Comparison of ENCODE assay signal across 8 cellular contexts in genomic region chr2:207770602-207771404, GRCh38. TPM values are rescaled to one million over a fixed set of nuclear protein-coding genes. Genes with fewer than 3 reads are reported as not detected.
A peak's percentile ranks its signal among the peaks of the same experiment; 100 is the strongest.
DNase-seq lines count a peak whose midpoint lies in the region; ATAC-seq and TF ChIP-seq lines count a peak whose summit lies in the region.

No MANE protein-coding gene starts in this region.

- TF ChIP-seq POLR2A in thyroid gland (IDR thresholded peaks at IDR 0.05): no peak

- no peak for ATAC-seq in activated naive CD8-positive, alpha-beta T cell treated with anti-CD3 and anti-CD28 coated beads, Interleukin-2, amount 10 ng/mL, durations not matched to agents 7 days and 5 days (ENCODE audit: low read depth)
- ATAC-seq in left lung (no peak), GM18498 (IDR thresholded peaks at IDR 0.05; ENCODE audit: unreplicated experiment) (no peak)

- TF ChIP-seq CTCF in left lung (IDR thresholded peaks at IDR 0.05) (no peak), thyroid gland (IDR thresholded peaks at IDR 0.05) (no peak)

- POLR2A ChIA-PET in activated CD4-positive, alpha-beta T cell treated with anti-CD3 and anti-CD28 coated beads, Interleukin-2, amount 10 ng/mL, durations not matched to agents 7 days and 5 days (lab: Charles Lee): no interaction called here
- POLR2A ChIA-PET in activated naive CD8-positive, alpha-beta T cell treated with anti-CD3 and anti-CD28 coated beads, Interleukin-2, amount 10 ng/mL, durations not matched to agents 7 days and 5 days (lab: Charles Lee): interaction anchor here (1.0 kb wide), 1 partner anchor 254 kb away, joined by 3 read pairs; the partner anchor contains the start of gene PLEKHM3
- POLR2A ChIA-PET in HEK293T (lab: Yijun Ruan, JAX): no interaction called here

- peak overlapping the region; percentile 65 to 82 for H3K27ac ChIP-seq in left lung
- H3K27ac ChIP-seq in thyroid gland: peak overlapping the region; percentile 28 to 79 (median 68)

- H3K36me3 ChIP-seq in left lung (peaks cover 0 to 16% of the 10 kb centered on the region in 2 donors), thyroid gland (no peaks in the 10 kb centered on the region)

- WGBS in thyroid gland, 2 donors: 22% methylated on average over 46 to 47 of the region's 50 CpGs

- H3K4me3 Mint-ChIP-seq in activated CD4-positive, alpha-beta T cell treated with anti-CD3 and anti-CD28 coated beads, Interleukin-2, amount 10 ng/mL, durations not matched to agents 7 days and 5 days: peak overlapping the region; percentile 83
- peak overlapping the region; percentile 90 for H3K4me3 Mint-ChIP-seq in activated naive CD8-positive, alpha-beta T cell treated with anti-CD3 and anti-CD28 coated beads, Interleukin-2, amount 10 ng/mL, durations not matched to agents 7 days and 5 days

- no peaks in the 10 kb centered on the region for H3K9me3 Mint-ChIP-seq in activated CD4-positive, alpha-beta T cell treated with anti-CD3 and anti-CD28 coated beads, Interleukin-2, amount 10 ng/mL, durations not matched to agents 7 days and 5 days
- H3K9me3 Mint-ChIP-seq in activated naive CD8-positive, alpha-beta T cell treated with anti-CD3 and anti-CD28 coated beads, Interleukin-2, amount 10 ng/mL, durations not matched to agents 7 days and 5 days: no peaks in the 10 kb centered on the region

- intact Hi-C loops in left lung (cut with DNase I): no loop called here
- intact Hi-C loops in thyroid gland (cut with DNase I): no loop called here

- no peaks in the 10 kb centered on the region for H3K9me3 ChIP-seq in left lung
- no peaks in the 10 kb centered on the region for H3K9me3 ChIP-seq in thyroid gland

- H3K27ac Mint-ChIP-seq in activated CD4-positive, alpha-beta T cell treated with anti-CD3 and anti-CD28 coated beads, Interleukin-2, amount 10 ng/mL, durations not matched to agents 7 days and 5 days: no peak overlapping the region
- peak overlapping the region; percentile 4 for H3K27ac Mint-ChIP-seq in activated naive CD8-positive, alpha-beta T cell treated with anti-CD3 and anti-CD28 coated beads, Interleukin-2, amount 10 ng/mL, durations not matched to agents 7 days and 5 days

- no peak for DNase-seq in activated CD4-positive, alpha-beta T cell treated with anti-CD3 and anti-CD28 coated beads, Interleukin-2, amount 10 ng/mL, durations not matched to agents 7 days and 5 days
- DNase-seq in activated CD4-positive, alpha-beta T cell treated with anti-CD3 and anti-CD28 coated beads, Interleukin-2, amount 50 U/mL, for 1 hour: no peak
- peak; percentile 34 for DNase-seq in activated naive CD8-positive, alpha-beta T cell treated with anti-CD3 and anti-CD28 coated beads, Interleukin-2, amount 10 ng/mL, durations not matched to agents 7 days and 5 days
- DNase-seq in left lung: peak; percentile 41 to 84
- peak; percentile 24 to 31 for DNase-seq in thyroid gland
- no peak for DNase-seq in HEK293T (ENCODE audit: extremely low spot score)
- DNase-seq in SKM-1 (lab: John Stamatoyannopoulos, UW; ENCODE audit: unreplicated experiment): no peak

- peaks cover 1% of the 10 kb centered on the region for H3K36me3 Mint-ChIP-seq in activated CD4-positive, alpha-beta T cell treated with anti-CD3 and anti-CD28 coated beads, Interleukin-2, amount 10 ng/mL, durations not matched to agents 7 days and 5 days (ENCODE audit: low read depth)
- H3K36me3 Mint-ChIP-seq in activated naive CD8-positive, alpha-beta T cell treated with anti-CD3 and anti-CD28 coated beads, Interleukin-2, amount 10 ng/mL, durations not matched to agents 7 days and 5 days: peaks cover 3% of the 10 kb centered on the region

- H3K27me3 ChIP-seq in left lung (peaks cover 0 to 10% of the 10 kb centered on the region in 2 donors), thyroid gland (no peaks in the 10 kb centered on the region)

- H3K4me3 ChIP-seq in left lung (peak overlapping the region; percentile 62 to 79), thyroid gland (replicated peaks in 1 of 3) (peak overlapping the region in 1 of 3 donors; percentile 31)

- peaks cover 43% of the 10 kb centered on the region for H3K27me3 Mint-ChIP-seq in activated CD4-positive, alpha-beta T cell treated with anti-CD3 and anti-CD28 coated beads, Interleukin-2, amount 10 ng/mL, durations not matched to agents 7 days and 5 days
- H3K27me3 Mint-ChIP-seq in activated naive CD8-positive, alpha-beta T cell treated with anti-CD3 and anti-CD28 coated beads, Interleukin-2, amount 10 ng/mL, durations not matched to agents 7 days and 5 days: peaks cover 40% of the 10 kb centered on the region

- peaks cover 4 to 49% of the 10 kb centered on the region in 2 donors for H3K4me1 ChIP-seq in left lung
- H3K4me1 ChIP-seq in thyroid gland: peaks cover 18 to 27% of the 10 kb centered on the region in 2 donors

- CTCF ChIA-PET in activated CD4-positive, alpha-beta T cell treated with anti-CD3 and anti-CD28 coated beads, Interleukin-2, amount 10 ng/mL, durations not matched to agents 7 days and 5 days (lab: Charles Lee): interaction anchor here (0.7 to 1.1 kb wide), 3 partner anchors 60 to 270 kb away, joined by 3 read pairs; partner anchors contain the start of gene CCNYL1
- CTCF ChIA-PET in HEK293T (lab: Yijun Ruan, JAX): interaction anchor here (0.6 kb wide), 1 partner anchor 289 kb away, joined by 3 read pairs; no protein-coding TSS in a partner anchor

- H3K4me1 Mint-ChIP-seq in activated CD4-positive, alpha-beta T cell treated with anti-CD3 and anti-CD28 coated beads, Interleukin-2, amount 10 ng/mL, durations not matched to agents 7 days and 5 days: peaks cover 34% of the 10 kb centered on the region
- H3K4me1 Mint-ChIP-seq in activated naive CD8-positive, alpha-beta T cell treated with anti-CD3 and anti-CD28 coated beads, Interleukin-2, amount 10 ng/mL, durations not matched to agents 7 days and 5 days: peaks cover 13% of the 10 kb centered on the region

TF ChIP-seq in HEK293T, 16 proteins besides CTCF, POLR2A, EP300 and RAD21:
- TF ChIP-seq CTBP1 (IDR thresholded peaks at IDR 0.05; ENCODE audit: borderline replicate concordance): no peak
- no peak for TF ChIP-seq FOXM1 (IDR thresholded peaks at IDR 0.05; ENCODE audit: borderline replicate concordance)
- TF ChIP-seq NFRKB (IDR thresholded peaks at IDR 0.05): no peak
- TF ChIP-seq, protein P1, sequence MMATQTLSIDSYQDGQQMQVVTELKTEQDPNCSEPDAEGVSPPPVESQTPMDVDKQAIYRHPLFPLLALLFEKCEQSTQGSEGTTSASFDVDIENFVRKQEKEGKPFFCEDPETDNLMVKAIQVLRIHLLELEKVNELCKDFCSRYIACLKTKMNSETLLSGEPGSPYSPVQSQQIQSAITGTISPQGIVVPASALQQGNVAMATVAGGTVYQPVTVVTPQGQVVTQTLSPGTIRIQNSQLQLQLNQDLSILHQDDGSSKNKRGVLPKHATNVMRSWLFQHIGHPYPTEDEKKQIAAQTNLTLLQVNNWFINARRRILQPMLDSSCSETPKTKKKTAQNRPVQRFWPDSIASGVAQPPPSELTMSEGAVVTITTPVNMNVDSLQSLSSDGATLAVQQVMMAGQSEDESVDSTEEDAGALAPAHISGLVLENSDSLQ (IDR thresholded peaks at IDR 0.05): no peak
- TF ChIP-seq SUZ12 (IDR thresholded peaks at IDR 0.05): no peak
- no peak for TF ChIP-seq ELF4 (IDR thresholded peaks at IDR 0.05)
- TF ChIP-seq TARDBP (IDR thresholded peaks at IDR 0.05): no peak
- TF ChIP-seq FOXK2 (IDR thresholded peaks at IDR 0.05): no peak
- TF ChIP-seq SP1 (IDR thresholded peaks at IDR 0.05): no peak
- no peak for TF ChIP-seq ARNT (IDR thresholded peaks at IDR 0.05)
- no peak for TF ChIP-seq L3MBTL2 (conservative IDR thresholded peaks at IDR 0.05)
- no peak for TF ChIP-seq HDGF (IDR thresholded peaks at IDR 0.05; ENCODE audit: borderline replicate concordance)
TF ChIP-seq in HEK293T: peak in this region for 0.

RNA-seq across cellular contexts. Expression of gene FZD5, which starts 1.1 kb away (rescaled TPM):
- under 1 TPM; 0.25 to 0.35 TPM for total RNA-seq in activated CD4-positive, alpha-beta T cell treated with anti-CD3 and anti-CD28 coated beads, Interleukin-2, amount 10 ng/mL, durations not matched to agents 7 days and 5 days
- total RNA-seq in activated naive CD8-positive, alpha-beta T cell treated with anti-CD3 and anti-CD28 coated beads, Interleukin-2, amount 10 ng/mL, durations not matched to agents 7 days and 5 days: under 1 TPM; 0.40 to 0.50 TPM
- 10 to 100 TPM; 31.9 to 33.8 TPM for total RNA-seq in left lung
- 10 to 100 TPM; 31.2 to 45.4 (median 41.5) TPM for total RNA-seq in thyroid gland

RNA-seq across cellular contexts. Expression of gene CCNYL1, which starts 59.4 kb away (rescaled TPM):
- 1 to 10 TPM; 5.1 to 6.9 TPM for total RNA-seq in activated CD4-positive, alpha-beta T cell treated with anti-CD3 and anti-CD28 coated beads, Interleukin-2, amount 10 ng/mL, durations not matched to agents 7 days and 5 days
- 1 to 10 TPM; 6.3 to 8.0 TPM for total RNA-seq in activated naive CD8-positive, alpha-beta T cell treated with anti-CD3 and anti-CD28 coated beads, Interleukin-2, amount 10 ng/mL, durations not matched to agents 7 days and 5 days
- 10 to 100 TPM; 20.6 to 33.2 TPM for total RNA-seq in left lung
- 10 to 100 TPM; 14.8 to 22.2 (median 17.9) TPM for total RNA-seq in thyroid gland

Comparison
In these comparisons a context has a peak if more than half of its experiments do, and no peak if none do; other contexts are left out.
1. DNase-seq: peak in activated naive CD8-positive, alpha-beta T cell treated with anti-CD3 and anti-CD28 coated beads, Interleukin-2, amount 10 ng/mL, durations not matched to agents 7 days and 5 days (single experiment), left lung (2 of 2) and thyroid gland (2 of 2); none in activated CD4-positive, alpha-beta T cell treated with anti-CD3 and anti-CD28 coated beads, Interleukin-2, amount 10 ng/mL, durations not matched to agents 7 days and 5 days (single experiment), activated CD4-positive, alpha-beta T cell treated with anti-CD3 and anti-CD28 coated beads, Interleukin-2, amount 50 U/mL, for 1 hour (single experiment), HEK293T (single experiment) and SKM-1 (single experiment).
2. RNA of gene FZD5, which starts 1.1 kb away (total RNA-seq): 31.2 to 45.4 TPM in thyroid gland and 31.9 to 33.8 TPM in left lung; 0.40 to 0.50 TPM in activated naive CD8-positive, alpha-beta T cell treated with anti-CD3 and anti-CD28 coated beads, Interleukin-2, amount 10 ng/mL, durations not matched to agents 7 days and 5 days and 0.25 to 0.35 TPM in activated CD4-positive, alpha-beta T cell treated with anti-CD3 and anti-CD28 coated beads, Interleukin-2, amount 10 ng/mL, durations not matched to agents 7 days and 5 days; every median in the first group is over 10 times any median in the second.